In genomic region chr10:75063461-75064230, GRCh38 we compare ENCODE assay signal across 27 cellular contexts.
"Had no signal": no experiment of that assay in that cellular context is flagged by ENCODE, and none has a peak within 500 bp of the region (broad histone marks: within the 10 kb centered on the region; RNA-seq: fewer than 3 reads in every experiment).

No MANE protein-coding gene starts in this region.

- H3K4me3 Mint-ChIP-seq: activated CD4-positive, alpha-beta memory T cell treated with anti-CD3 and anti-CD28 coated beads for 36 hours; activated CD4-positive, alpha-beta T cell treated with anti-CD3 and anti-CD28 coated beads for 36 hours; activated CD4-positive, alpha-beta T cell treated with anti-CD3 and anti-CD28 coated beads, Interleukin-2, amount 10 ng/mL, durations not matched to agents 24 days and 14 days; activated naive CD4-positive, alpha-beta T cell treated with anti-CD3 and anti-CD28 coated beads for 36 hours; activated naive CD4-positive, alpha-beta T cell treated with anti-CD3 and anti-CD28 coated beads, Interleukin-2, amount 50 U/mL, for 24 hours; activated naive CD8-positive, alpha-beta T cell treated with anti-CD3 and anti-CD28 coated beads for 36 hours; activated naive CD8-positive, alpha-beta T cell treated with anti-CD3 and anti-CD28 coated beads, Interleukin-2, amount 50 U/mL, for 24 hours; activated T-cell treated with anti-CD3 and anti-CD28 coated beads, Interleukin-2, amount 50 U/mL, for 24 hours; activated T-helper 17 cell treated with anti-CD3 and anti-CD28 coated beads, Interleukin-2, amount 50 U/mL, for 72 hours; effector memory CD8-positive, alpha-beta T cell had no signal

- H3K36me3 Mint-ChIP-seq: activated CD4-positive, alpha-beta memory T cell treated with anti-CD3 and anti-CD28 coated beads for 36 hours; activated naive CD4-positive, alpha-beta T cell treated with anti-CD3 and anti-CD28 coated beads, Interleukin-2, amount 50 U/mL, for 24 hours; activated naive CD8-positive, alpha-beta T cell treated with anti-CD3 and anti-CD28 coated beads for 36 hours had no signal

- ATAC-seq: activated CD4-positive, alpha-beta T cell treated with anti-CD3 and anti-CD28 coated beads for 36 hours; activated naive CD8-positive, alpha-beta T cell treated with anti-CD3 and anti-CD28 coated beads, Interleukin-2, amount 50 U/mL, for 24 hours; activated T-helper 17 cell treated with anti-CD3 and anti-CD28 coated beads, Interleukin-2, amount 50 U/mL, for 72 hours; body of pancreas; effector memory CD8-positive, alpha-beta T cell; foreskin keratinocyte had no signal

- H3K9me3 ChIP-seq: adrenal gland, body of pancreas, esophagus muscularis mucosa, gastrocnemius medialis had no signal

- H3K4me3 ChIP-seq: adrenal gland, body of pancreas, esophagus muscularis mucosa, gastrocnemius medialis had no signal

- H3K4me1 ChIP-seq: adrenal gland, body of pancreas, foreskin keratinocyte had no signal

- H3K27me3 ChIP-seq: adrenal gland, body of pancreas, esophagus muscularis mucosa, foreskin keratinocyte, gastrocnemius medialis had no signal

- H3K4me1 Mint-ChIP-seq: activated CD4-positive, alpha-beta T cell treated with anti-CD3 and anti-CD28 coated beads for 36 hours; activated CD4-positive, alpha-beta T cell treated with anti-CD3 and anti-CD28 coated beads, Interleukin-2, amount 10 ng/mL, durations not matched to agents 24 days and 14 days; activated naive CD4-positive, alpha-beta T cell treated with anti-CD3 and anti-CD28 coated beads, Interleukin-2, amount 50 U/mL, for 24 hours; activated naive CD8-positive, alpha-beta T cell treated with anti-CD3 and anti-CD28 coated beads for 36 hours; activated naive CD8-positive, alpha-beta T cell treated with anti-CD3 and anti-CD28 coated beads, Interleukin-2, amount 50 U/mL, for 24 hours; activated T-helper 17 cell treated with anti-CD3 and anti-CD28 coated beads, Interleukin-2, amount 50 U/mL, for 72 hours had no signal

- H3K9me3 Mint-ChIP-seq: activated CD4-positive, alpha-beta T cell treated with anti-CD3 and anti-CD28 coated beads, Interleukin-2, amount 10 ng/mL, durations not matched to agents 24 days and 14 days; activated naive CD4-positive, alpha-beta T cell treated with anti-CD3 and anti-CD28 coated beads for 36 hours; activated naive CD4-positive, alpha-beta T cell treated with anti-CD3 and anti-CD28 coated beads, Interleukin-2, amount 50 U/mL, for 24 hours; activated naive CD8-positive, alpha-beta T cell treated with anti-CD3 and anti-CD28 coated beads for 36 hours; activated naive CD8-positive, alpha-beta T cell treated with anti-CD3 and anti-CD28 coated beads, Interleukin-2, amount 50 U/mL, for 24 hours; activated T-cell treated with anti-CD3 and anti-CD28 coated beads, Interleukin-2, amount 50 U/mL, for 24 hours; activated T-helper 17 cell treated with anti-CD3 and anti-CD28 coated beads, Interleukin-2, amount 50 U/mL, for 72 hours; effector memory CD8-positive, alpha-beta T cell had no signal

- H3K27me3 Mint-ChIP-seq: activated CD4-positive, alpha-beta memory T cell treated with anti-CD3 and anti-CD28 coated beads for 36 hours; activated CD4-positive, alpha-beta T cell treated with anti-CD3 and anti-CD28 coated beads for 36 hours; activated CD4-positive, alpha-beta T cell treated with anti-CD3 and anti-CD28 coated beads, Interleukin-2, amount 10 ng/mL, durations not matched to agents 24 days and 14 days; activated naive CD4-positive, alpha-beta T cell treated with anti-CD3 and anti-CD28 coated beads, Interleukin-2, amount 50 U/mL, for 24 hours; activated naive CD8-positive, alpha-beta T cell treated with anti-CD3 and anti-CD28 coated beads for 36 hours; activated naive CD8-positive, alpha-beta T cell treated with anti-CD3 and anti-CD28 coated beads, Interleukin-2, amount 50 U/mL, for 24 hours; activated T-cell treated with anti-CD3 and anti-CD28 coated beads, Interleukin-2, amount 50 U/mL, for 24 hours; activated T-helper 17 cell treated with anti-CD3 and anti-CD28 coated beads, Interleukin-2, amount 50 U/mL, for 72 hours; effector memory CD8-positive, alpha-beta T cell had no signal

- H3K27ac ChIP-seq: adrenal gland, body of pancreas, foreskin keratinocyte had no signal

- FAIRE-seq: colon had no signal

- H3K27ac Mint-ChIP-seq: activated CD4-positive, alpha-beta memory T cell treated with anti-CD3 and anti-CD28 coated beads for 36 hours; activated CD4-positive, alpha-beta T cell treated with anti-CD3 and anti-CD28 coated beads for 36 hours; activated CD4-positive, alpha-beta T cell treated with anti-CD3 and anti-CD28 coated beads, Interleukin-2, amount 10 ng/mL, durations not matched to agents 24 days and 14 days; activated naive CD4-positive, alpha-beta T cell treated with anti-CD3 and anti-CD28 coated beads for 36 hours; activated naive CD4-positive, alpha-beta T cell treated with anti-CD3 and anti-CD28 coated beads, Interleukin-2, amount 50 U/mL, for 24 hours; activated naive CD8-positive, alpha-beta T cell treated with anti-CD3 and anti-CD28 coated beads for 36 hours; activated naive CD8-positive, alpha-beta T cell treated with anti-CD3 and anti-CD28 coated beads, Interleukin-2, amount 50 U/mL, for 24 hours; activated T-cell treated with anti-CD3 and anti-CD28 coated beads, Interleukin-2, amount 50 U/mL, for 24 hours; effector memory CD8-positive, alpha-beta T cell had no signal

- DNase-seq: activated CD4-positive, alpha-beta memory T cell treated with anti-CD3 and anti-CD28 coated beads for 36 hours; activated CD4-positive, alpha-beta T cell treated with anti-CD3 and anti-CD28 coated beads for 36 hours; activated CD4-positive, alpha-beta T cell treated with anti-CD3 and anti-CD28 coated beads, Interleukin-2, amount 10 ng/mL, durations not matched to agents 24 days and 14 days; activated CD4-positive, CD25-positive, alpha-beta regulatory T cell; activated CD4-positive, CD25-positive, alpha-beta regulatory T cell treated with anti-CD3 and anti-CD28 coated beads, Interleukin-2, amount 50 U/mL, for 72 hours; activated CD8-positive, alpha-beta memory T cell treated with anti-CD3 and anti-CD28 coated beads, Interleukin-2, amount 50 U/mL, for 48 hours; activated effector memory CD4-positive, alpha-beta T cell treated with Interleukin-2 at 50 U/mL for 16 hours; activated naive CD4-positive, alpha-beta T cell treated with anti-CD3 and anti-CD28 coated beads for 36 hours; activated naive CD8-positive, alpha-beta T cell treated with anti-CD3 and anti-CD28 coated beads for 36 hours; activated naive CD8-positive, alpha-beta T cell treated with anti-CD3 and anti-CD28 coated beads, Interleukin-2, amount 50 U/mL, for 24 hours; activated T-cell treated with anti-CD3 and anti-CD28 coated beads for 4 hours; activated T-cell treated with anti-CD3 and anti-CD28 coated beads, Interleukin-2, amount 50 U/mL, for 24 hours; adrenal gland; amygdala; body of pancreas; caudate nucleus; cortex of kidney; dermis blood vessel endothelial cell; effector CD4-positive, alpha-beta T cell; effector memory CD8-positive, alpha-beta T cell; erythroblast; foreskin keratinocyte; gastrocnemius medialis had no signal

- H3K36me3 ChIP-seq: adrenal gland, esophagus muscularis mucosa, gastrocnemius medialis had no signal
